8 cellular contexts compared by ENCODE assay signal in genomic region chr9:34125681-34126206, GRCh38. TPM values are rescaled to one million over a fixed set of nuclear protein-coding genes. Genes with fewer than 3 reads are reported as not detected.
DNase-seq lines count a peak whose midpoint lies in the region; ATAC-seq and TF ChIP-seq lines count a peak whose summit lies in the region.

No MANE protein-coding gene starts in this region.

- peak overlapping the region; percentile 97 for H3K27ac Mint-ChIP-seq in CD8-positive, alpha-beta T cell

- H3K27ac ChIP-seq in CD8-positive, alpha-beta T cell (ENCODE audit: low read depth, low read length): peak overlapping the region; percentile 79
- H3K27ac ChIP-seq in HL-60 (replicated peaks) (peak overlapping the region; percentile 98), right atrium auricular region (peak overlapping the region; percentile 92 to 93), sigmoid colon (peak overlapping the region; percentile 81 to 91 (median 89))

- POLR2A ChIA-PET in CD8-positive, alpha-beta T cell (lab: Charles Lee): interaction anchor here (2.0 kb wide), 1 partner anchor 53 kb away, joined by 8 read pairs; the partner anchor contains the start of gene UBAP1

- no peaks in the 10 kb centered on the region for H3K27me3 Mint-ChIP-seq in CD8-positive, alpha-beta T cell (ENCODE audit: low read depth)

- ATAC-seq in CD8-positive, alpha-beta T cell: no peak

- TF ChIP-seq EP300 in sigmoid colon (IDR thresholded peaks at IDR 0.05): no peak

- CTCF ChIA-PET in CD8-positive, alpha-beta T cell (lab: Charles Lee): interaction anchor here (5.5 kb wide), 1 partner anchor 127 kb away, joined by 20 read pairs; no protein-coding TSS in a partner anchor

- H3K27me3 ChIP-seq in CD8-positive, alpha-beta T cell (ENCODE audit: insufficient read depth, low read length): no peaks in the 10 kb centered on the region
- H3K27me3 ChIP-seq in HL-60 (ENCODE audit: insufficient read depth, poor library complexity, severe bottlenecking) (no peaks in the 10 kb centered on the region), right atrium auricular region (no peaks in the 10 kb centered on the region), sigmoid colon (no peaks in the 10 kb centered on the region)

- WGBS in sigmoid colon, 2 donors: 1 to 2% methylated on average over 18 of the region's 18 CpGs

- intact Hi-C loops in CD8-positive, alpha-beta T cell (cut with DNase I, micrococcal nuclease): loop anchor here (1.0 to 5.0 kb wide), 11 partner anchors 53 to 833 kb away; partner anchors contain the start of genes ENHO (in 1 of the 2), KIF24 (in 1 of the 2), NFX1 (in 1 of the 2) and NUDT2 (in 1 of the 2)
- intact Hi-C loops in sigmoid colon (cut with DNase I): loop anchor here (1.0 to 5.0 kb wide), 5 partner anchors 53 to 255 kb away; partner anchors contain the start of genes KIF24, NUDT2, UBAP1 and UBAP2

- DNase-seq in CD8-positive, alpha-beta T cell: no peak
- DNase-seq in HL-60 (ENCODE audit: low read depth in 1 of 2, low spot score in 1 of 2) (peak in 1 of 2 experiments; percentile 18), activated T-helper 1 cell treated with Interleukin-2 at 50 U/mL for 16 hours (ENCODE audit: low read depth) (peak; percentile 2), right atrium auricular region (ENCODE audit: low spot score) (no peak), sigmoid colon (no peak), NCI-H1436 treated with DMSO at 0.1 percent for 48 hours (lab: John Stamatoyannopoulos, UW) (no peak)
- no peak for DNase-seq in stimulated activated CD4-positive, alpha-beta T cell treated with anti-CD3 and anti-CD28 coated beads, Interleukin-4, amount 100 ng/mL, for 1 hour
- DNase-seq in activated effector memory CD4-positive, alpha-beta T cell treated with Interleukin-2 at 50 U/mL for 16 hours: no peak

- no peaks in the 10 kb centered on the region for H3K9me3 ChIP-seq in CD8-positive, alpha-beta T cell (ENCODE audit: low read length)
- H3K9me3 ChIP-seq in right atrium auricular region (no peaks in the 10 kb centered on the region), sigmoid colon (no peaks in the 10 kb centered on the region)

- H3K4me3 Mint-ChIP-seq in CD8-positive, alpha-beta T cell: peak overlapping the region; percentile 98

- peaks cover 47% of the 10 kb centered on the region for H3K36me3 Mint-ChIP-seq in CD8-positive, alpha-beta T cell

- TF ChIP-seq POLR2A in sigmoid colon (IDR thresholded peaks at IDR 0.05): no peak

- peaks cover 56% of the 10 kb centered on the region for H3K4me1 Mint-ChIP-seq in CD8-positive, alpha-beta T cell (ENCODE audit: low read depth)

- TF ChIP-seq CTCF in CD8-positive, alpha-beta T cell (IDR thresholded peaks at IDR 0.05): no peak
- no peak for TF ChIP-seq CTCF in HL-60 (IDR thresholded peaks at IDR 0.05; ENCODE audit: insufficient read depth, low read length)
- TF ChIP-seq CTCF in right atrium auricular region (IDR thresholded peaks at IDR 0.05): no peak
- TF ChIP-seq CTCF in sigmoid colon (IDR thresholded peaks at IDR 0.05): no peak

- no peaks in the 10 kb centered on the region for H3K36me3 ChIP-seq in CD8-positive, alpha-beta T cell (ENCODE audit: insufficient read depth, low read length)
- H3K36me3 ChIP-seq in right atrium auricular region (peaks cover 9% of the 10 kb centered on the region), sigmoid colon (peaks cover 0 to 27% (median 0%) of the 10 kb centered on the region in 4 donors)

- H3K9me3 Mint-ChIP-seq in CD8-positive, alpha-beta T cell: no peaks in the 10 kb centered on the region

- peak overlapping the region; percentile 96 for H3K4me3 ChIP-seq in CD8-positive, alpha-beta T cell (ENCODE audit: low read depth, low read length)
- H3K4me3 ChIP-seq in HL-60 (replicated peaks; ENCODE audit: insufficient read depth, low read length): peak overlapping the region; percentile 96
- peak overlapping the region; percentile 86 to 88 for H3K4me3 ChIP-seq in right atrium auricular region
- H3K4me3 ChIP-seq in sigmoid colon: peak overlapping the region; percentile 59 to 88 (median 80)

- peaks cover 39% of the 10 kb centered on the region for H3K4me1 ChIP-seq in CD8-positive, alpha-beta T cell (ENCODE audit: insufficient read depth, low read length)
- H3K4me1 ChIP-seq in right atrium auricular region (peaks cover 0 to 52% of the 10 kb centered on the region in 2 donors), sigmoid colon (peaks cover 0 to 49% (median 40%) of the 10 kb centered on the region in 4 donors)

RNA-seq across cellular contexts. Expression of gene DCAF12, which starts 0.8 kb away (rescaled TPM):
- total RNA-seq in CD8-positive, alpha-beta T cell: 1 to 10 TPM; 4.0 to 4.1 TPM
- total RNA-seq in right atrium auricular region: 10 to 100 TPM; 20.4 to 20.6 TPM
- 10 to 100 TPM; 14.3 to 25.2 (median 20.2) TPM for total RNA-seq in sigmoid colon
- 10 to 100 TPM; 21.6 to 33.8 (median 28.2) TPM for polyA plus RNA-seq in sigmoid colon

RNA-seq across cellular contexts. Expression of gene UBAP1, which starts 53.1 kb away (rescaled TPM):
- 10 to 100 TPM; 70.9 to 73.2 TPM for total RNA-seq in CD8-positive, alpha-beta T cell
- 10 to 100 TPM; 39.4 to 46.4 TPM for total RNA-seq in right atrium auricular region
- 10 to 100 TPM; 42.5 to 52.7 (median 44.3) TPM for total RNA-seq in sigmoid colon
- 10 to 100 TPM; 32.8 to 42.5 (median 34.8) TPM for polyA plus RNA-seq in sigmoid colon
